In genomic region chr6:142842423-142843261, GRCh38 we compare ENCODE assay signal across 8 cellular contexts.
DNase-seq lines count a peak whose midpoint lies in the region; ATAC-seq, FAIRE-seq and TF ChIP-seq lines count a peak whose summit lies in the region.

No MANE protein-coding gene starts in this region.

- peak; percentile 57 for ATAC-seq in HG03558 (IDR thresholded peaks at IDR 0.05; ENCODE audit: extremely low read depth, unreplicated experiment)
- ATAC-seq in activated naive CD4-positive, alpha-beta T cell treated with anti-CD3 and anti-CD28 coated beads, Interleukin-2, amount 50 U/mL, for 72 hours: peak; percentile 78 to 86

- H3K4me3 Mint-ChIP-seq in mesothelial cell of epicardium: peak overlapping the region; percentile 4

- no peaks in the 10 kb centered on the region for H3K9me3 Mint-ChIP-seq in activated naive CD4-positive, alpha-beta T cell treated with anti-CD3 and anti-CD28 coated beads, Interleukin-2, amount 50 U/mL, for 72 hours
- no peaks in the 10 kb centered on the region for H3K9me3 Mint-ChIP-seq in mesothelial cell of epicardium

- H3K36me3 ChIP-seq in small intestine (ENCODE audit: control insufficient read depth in 2 of 2, insufficient read depth in 2 of 2, low read length in 2 of 2): no peaks in the 10 kb centered on the region

- H3K4me1 ChIP-seq in small intestine (ENCODE audit: control insufficient read depth in 2 of 2, insufficient read depth in 1 of 2, low read depth in 1 of 2, low read length in 1 of 2): peaks cover 2 to 8% of the 10 kb centered on the region in 2 donors

- WGBS in small intestine, 3 donors: 16 to 45% (median 23%) methylated on average over 11 of the region's 11 CpGs

- H3K27me3 Mint-ChIP-seq in mesothelial cell of epicardium (ENCODE audit: low read depth): no peaks in the 10 kb centered on the region

- FAIRE-seq in small intestine (lab: Jason Lieb, UNC): no peak

- DNase-seq in EH (ENCODE audit: low read depth): peak; percentile 81
- DNase-seq in GM20000 (ENCODE audit: low spot score): peak; percentile 28
- DNase-seq in activated naive CD4-positive, alpha-beta T cell treated with anti-CD3 and anti-CD28 coated beads, Interleukin-2, amount 50 U/mL, for 72 hours (ENCODE audit: low spot score in 2 of 2): no peak
- DNase-seq in mesothelial cell of epicardium (ENCODE audit: low spot score in 2 of 2, unreplicated experiment in 2 of 2): no peak
- no peak for DNase-seq in OCI-M2 (lab: John Stamatoyannopoulos, UW; ENCODE audit: unreplicated experiment)
- no peak for DNase-seq in small intestine
- DNase-seq in iPS-NIHi7 (ENCODE audit: extremely low spot score): no peak

- no peak overlapping the region for H3K4me3 ChIP-seq in small intestine (ENCODE audit: low read depth in 1 of 2, low read length in 2 of 2)

- H3K27ac ChIP-seq in small intestine (ENCODE audit: low read depth in 1 of 2, low read length in 1 of 2): peak overlapping the region in 1 of 2 donors; percentile 83

- H3K36me3 Mint-ChIP-seq in activated naive CD4-positive, alpha-beta T cell treated with anti-CD3 and anti-CD28 coated beads, Interleukin-2, amount 50 U/mL, for 72 hours: no peaks in the 10 kb centered on the region
- H3K36me3 Mint-ChIP-seq in mesothelial cell of epicardium: no peaks in the 10 kb centered on the region

- TF ChIP-seq CTCF in GM20000 (IDR thresholded peaks at IDR 0.05; ENCODE audit: extremely low read depth, missing control alignments) (no peak), mesothelial cell of epicardium (IDR thresholded peaks at IDR 0.05; ENCODE audit: unreplicated experiment) (no peak)

- H3K4me1 Mint-ChIP-seq in mesothelial cell of epicardium: peaks cover 61% of the 10 kb centered on the region

- no peaks in the 10 kb centered on the region for H3K9me3 ChIP-seq in small intestine (ENCODE audit: control insufficient read depth, low read depth)

- H3K27ac Mint-ChIP-seq in activated naive CD4-positive, alpha-beta T cell treated with anti-CD3 and anti-CD28 coated beads, Interleukin-2, amount 50 U/mL, for 72 hours: peak overlapping the region; percentile 99 to 100
- H3K27ac Mint-ChIP-seq in mesothelial cell of epicardium: peak overlapping the region; percentile 70

- H3K27me3 ChIP-seq in small intestine (ENCODE audit: control insufficient read depth in 2 of 2, insufficient read depth in 2 of 2, low read length in 2 of 2): no peaks in the 10 kb centered on the region

Comparison
In these comparisons a context has a peak if more than half of its experiments do, and no peak if none do; other contexts are left out.
1. DNase-seq: peak in EH (single experiment) and GM20000 (single experiment); none in activated naive CD4-positive, alpha-beta T cell treated with anti-CD3 and anti-CD28 coated beads, Interleukin-2, amount 50 U/mL, for 72 hours (0 of 2), mesothelial cell of epicardium (0 of 2), OCI-M2 (single experiment), small intestine (single experiment) and iPS-NIHi7 (single experiment).